Comparison of ENCODE assay signal across 9 cellular contexts in genomic region chr7:77757589-77757988, GRCh38. TPM values are rescaled to one million over a fixed set of nuclear protein-coding genes. Genes with fewer than 3 reads are reported as not detected.
DNase-seq lines count a peak whose midpoint lies in the region; ATAC-seq and TF ChIP-seq lines count a peak whose summit lies in the region.
"Had no signal": no experiment of that assay in that cellular context is flagged by ENCODE, and none has a peak within 500 bp of the region (broad histone marks: within the 10 kb centered on the region; RNA-seq: fewer than 3 reads in every experiment).

No MANE protein-coding gene starts in this region.

- ATAC-seq in GM18517 (IDR thresholded peaks at IDR 0.05; ENCODE audit: unreplicated experiment) (peak; percentile 83), GM21367 (IDR thresholded peaks at IDR 0.05; ENCODE audit: unreplicated experiment) (peak; percentile 83), HG03139 (IDR thresholded peaks at IDR 0.05; ENCODE audit: unreplicated experiment) (peak; percentile 78), left ventricle myocardium superior (no peak)

- no peaks in the 10 kb centered on the region for H3K27me3 Mint-ChIP-seq in mesothelial cell of epicardium (ENCODE audit: low read depth)

- peaks cover 7% of the 10 kb centered on the region for H3K4me1 Mint-ChIP-seq in mesothelial cell of epicardium

- no peak overlapping the region for H3K27ac ChIP-seq in testis

- no peaks in the 10 kb centered on the region for H3K36me3 ChIP-seq in testis (ENCODE audit: low read depth, missing control alignments)

- DNase-seq in mesothelial cell of epicardium (ENCODE audit: low spot score in 2 of 2, unreplicated experiment in 2 of 2): no peak
- no peak for DNase-seq in NCI-H226
- no peak for DNase-seq in testis
- DNase-seq in A172 (ENCODE audit: low spot score): no peak
- DNase-seq in left ventricle myocardium superior: no peak
- DNase-seq: activated gamma-delta T cell had no signal

- no peaks in the 10 kb centered on the region for H3K4me1 ChIP-seq in testis

- no peaks in the 10 kb centered on the region for H3K9me3 ChIP-seq in testis

- TF ChIP-seq CTCF in mesothelial cell of epicardium (IDR thresholded peaks at IDR 0.05; ENCODE audit: unreplicated experiment) (no peak), testis (IDR thresholded peaks at IDR 0.05) (no peak)

- H3K27me3 ChIP-seq in testis: no peaks in the 10 kb centered on the region

- no peak for TF ChIP-seq POLR2A in testis (IDR thresholded peaks at IDR 0.05)

- H3K4me3 Mint-ChIP-seq in mesothelial cell of epicardium: no peak overlapping the region

- H3K27ac Mint-ChIP-seq in mesothelial cell of epicardium: peak overlapping the region; percentile 53

- 40 to 54% methylated on average over 1 of the region's 1 CpG for WGBS in testis, 2 donors

- H3K9me3 Mint-ChIP-seq in mesothelial cell of epicardium: no peaks in the 10 kb centered on the region

- H3K36me3 Mint-ChIP-seq in mesothelial cell of epicardium: peaks cover 1% of the 10 kb centered on the region

- intact Hi-C loops in testis (cut with DNase I; ENCODE audit: low total_unique reads) (no loop called here), left ventricle myocardium superior (cut with micrococcal nuclease) (no loop called here)

- no peak overlapping the region for H3K4me3 ChIP-seq in testis

RNA-seq across cellular contexts. Expression of gene TMEM60, which starts 40.6 kb away (rescaled TPM):
- total RNA-seq in mesothelial cell of epicardium (14.2 to 17.2 TPM (median 16.5 TPM) in 3 replicates), testis (10 to 100 TPM; 21.7 to 31.4 TPM), left ventricle myocardium superior (8.1 TPM)
- polyA plus RNA-seq in testis (ENCODE audit: insufficient read depth, low read depth, low replicate concordance): 27.9 TPM
- total RNA-seq in A172 (2014; rRNA removed; shearing (Covaris generic)): 55.6 and 65.4 TPM in 2 replicates

RNA-seq across cellular contexts. Expression of gene PHTF2, which starts 41.0 kb away (rescaled TPM):
- 36.1 to 38.2 TPM (median 37.5 TPM) in 3 replicates for total RNA-seq in mesothelial cell of epicardium
- total RNA-seq in testis: 10 to 100 TPM; 26.6 to 35.3 TPM
- 13.9 TPM for polyA plus RNA-seq in testis (ENCODE audit: insufficient read depth, low read depth, low replicate concordance)
- 95.4 and 108 TPM in 2 replicates for total RNA-seq in A172 (2014; rRNA removed; shearing (Covaris generic))
- 22.3 TPM for total RNA-seq in left ventricle myocardium superior
